In genomic region chr21:33434770-33435360, GRCh38 we compare ENCODE assay signal across 1 cellular context.
TF ChIP-seq lines count a peak whose summit lies in the region.

No MANE protein-coding gene starts in this region.

TF ChIP-seq in K562, 482 proteins besides CTCF, POLR2A, EP300 and RAD21 (continued from another document):
- TF ChIP-seq, protein P1, sequence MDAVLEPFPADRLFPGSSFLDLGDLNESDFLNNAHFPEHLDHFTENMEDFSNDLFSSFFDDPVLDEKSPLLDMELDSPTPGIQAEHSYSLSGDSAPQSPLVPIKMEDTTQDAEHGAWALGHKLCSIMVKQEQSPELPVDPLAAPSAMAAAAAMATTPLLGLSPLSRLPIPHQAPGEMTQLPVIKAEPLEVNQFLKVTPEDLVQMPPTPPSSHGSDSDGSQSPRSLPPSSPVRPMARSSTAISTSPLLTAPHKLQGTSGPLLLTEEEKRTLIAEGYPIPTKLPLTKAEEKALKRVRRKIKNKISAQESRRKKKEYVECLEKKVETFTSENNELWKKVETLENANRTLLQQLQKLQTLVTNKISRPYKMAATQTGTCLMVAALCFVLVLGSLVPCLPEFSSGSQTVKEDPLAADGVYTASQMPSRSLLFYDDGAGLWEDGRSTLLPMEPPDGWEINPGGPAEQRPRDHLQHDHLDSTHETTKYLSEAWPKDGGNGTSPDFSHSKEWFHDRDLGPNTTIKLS (IDR thresholded peaks at IDR 0.05; ENCODE audit: borderline replicate concordance, low read depth) = no peak
- TF ChIP-seq DPF2 (IDR thresholded peaks at IDR 0.05) (peak; percentile 36; the same call in 1 of the 2 replicates), NCOR1 (IDR thresholded peaks at IDR 0.05) (0 out of 2 replicates have a peak, but pooled peaks have one; percentile 11), MEIS2 (IDR thresholded peaks at IDR 0.05; ENCODE audit: partially characterized antibody) (peak; percentile 66), MAFK (IDR thresholded peaks at IDR 0.05; ENCODE audit: low read length) (0 out of 2 replicates have a peak, but pooled peaks have one; percentile 4), ZNF318 (IDR thresholded peaks at IDR 0.05; ENCODE audit: borderline replicate concordance in 1 of 2, low read depth in 1 of 2) (peak in 1 of 2 experiments; percentile 53; a peak in 1 of 4 replicates), TSC22D4 (tag; IDR thresholded peaks at IDR 0.05) (no peak), MEF2A (IDR thresholded peaks at IDR 0.05; ENCODE audit: control insufficient read depth, low read depth, low read length) (peak; percentile 33; the same call in 1 of the 2 replicates), ZNF449 (CRISPR knock-in tag; IDR thresholded peaks at IDR 0.05) (no peak), MITF (IDR thresholded peaks at IDR 0.05) (no peak), ZNF589 (CRISPR knock-in tag; IDR thresholded peaks at IDR 0.05; ENCODE audit: low read depth) (0 out of 2 replicates have a peak, but pooled peaks have one; percentile 26), JUN (IDR thresholded peaks at IDR 0.05; ENCODE audit: borderline replicate concordance, low read depth, low read length) (peak; percentile 82), JUN (CRISPR knock-in tag; IDR thresholded peaks at IDR 0.05; ENCODE audit: borderline replicate concordance) (no peak), NFIX (CRISPR knock-in tag; IDR thresholded peaks at IDR 0.05; ENCODE audit: low read depth) (no peak), ATF3 (IDR thresholded peaks at IDR 0.05) (peak; percentile 92), ATF3 (CRISPR knock-in tag; conservative IDR thresholded peaks at IDR 0.05) (no peak), HMBOX1 (IDR thresholded peaks at IDR 0.05) (peak; percentile 66; the same call in 1 of the 2 replicates), NFATC3 (IDR thresholded peaks at IDR 0.05) (no peak), JUND (IDR thresholded peaks at IDR 0.05; ENCODE audit: borderline replicate concordance, low read depth, low read length) (peak; percentile 90), JUND (tag; IDR thresholded peaks at IDR 0.05; ENCODE audit: borderline replicate concordance, low read depth, low read length) (peak; percentile 83; the same call in 2 of the 3 replicates), CBX3 (IDR thresholded peaks at IDR 0.05; ENCODE audit: borderline replicate concordance in 1 of 2, low read length in 2 of 2) (no peak)
- TF ChIP-seq, protein P2, sequence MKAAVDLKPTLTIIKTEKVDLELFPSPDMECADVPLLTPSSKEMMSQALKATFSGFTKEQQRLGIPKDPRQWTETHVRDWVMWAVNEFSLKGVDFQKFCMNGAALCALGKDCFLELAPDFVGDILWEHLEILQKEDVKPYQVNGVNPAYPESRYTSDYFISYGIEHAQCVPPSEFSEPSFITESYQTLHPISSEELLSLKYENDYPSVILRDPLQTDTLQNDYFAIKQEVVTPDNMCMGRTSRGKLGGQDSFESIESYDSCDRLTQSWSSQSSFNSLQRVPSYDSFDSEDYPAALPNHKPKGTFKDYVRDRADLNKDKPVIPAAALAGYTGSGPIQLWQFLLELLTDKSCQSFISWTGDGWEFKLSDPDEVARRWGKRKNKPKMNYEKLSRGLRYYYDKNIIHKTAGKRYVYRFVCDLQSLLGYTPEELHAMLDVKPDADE (conservative IDR thresholded peaks at IDR 0.05; ENCODE audit: control insufficient read depth, low read depth, low read length) = no peak
TF ChIP-seq in K562: peak in this region for 28.
